ENCODE assay signal across 8 cellular contexts in the genomic region with DNA sequence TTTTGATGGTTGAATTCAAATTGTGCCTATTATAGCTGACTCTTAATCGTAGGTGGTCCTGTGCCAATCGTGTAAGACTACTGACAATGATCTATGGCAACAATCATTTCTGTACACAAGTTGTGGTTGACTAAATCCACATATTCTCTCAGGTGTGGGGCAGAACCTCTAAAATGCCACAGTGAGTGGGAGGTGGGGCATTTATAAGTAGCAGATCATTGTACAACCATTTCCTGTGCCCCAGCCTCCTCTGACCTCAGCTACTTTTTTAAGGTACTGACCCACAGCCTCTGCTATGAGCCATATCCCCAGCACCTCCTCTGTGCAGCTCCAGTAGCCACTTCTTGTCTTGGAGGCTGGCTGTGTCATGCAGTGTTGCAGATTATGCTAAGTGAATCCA. TPM values are rescaled to one million over a fixed set of nuclear protein-coding genes. Genes with fewer than 3 reads are reported as not detected.
DNase-seq lines count a peak whose midpoint lies in the region; ATAC-seq and TF ChIP-seq lines count a peak whose summit lies in the region.

No MANE protein-coding gene starts in this region.

- peak; percentile 34 to 93 (median 77) for ATAC-seq in heart right ventricle
- peak; percentile 48 for ATAC-seq in HG03159 (IDR thresholded peaks at IDR 0.05; ENCODE audit: unreplicated experiment)
- ATAC-seq in psoas muscle = peak; percentile 88 to 93 (median 92)
- ATAC-seq in GM21390 (IDR thresholded peaks at IDR 0.05; ENCODE audit: unreplicated experiment) = no peak

- no peak for TF ChIP-seq CTCF in heart right ventricle (IDR thresholded peaks at IDR 0.05)
- TF ChIP-seq CTCF in left ventricle myocardium inferior (IDR thresholded peaks at IDR 0.05; ENCODE audit: borderline replicate concordance) = no peak
- no peak for TF ChIP-seq CTCF in psoas muscle (IDR thresholded peaks at IDR 0.05)

- H3K4me1 ChIP-seq in heart right ventricle (peaks cover 2 to 46% (median 22%) of the 10 kb centered on the region in 9 donors), left ventricle myocardium inferior (peaks cover 38% of the 10 kb centered on the region), psoas muscle (peaks cover 43% of the 10 kb centered on the region)

- H3K4me3 ChIP-seq in heart right ventricle (no peak overlapping the region), left ventricle myocardium inferior (no peak overlapping the region), psoas muscle (no peak overlapping the region)

- WGBS in heart right ventricle, 2 donors = 64 to 84% methylated on average over 2 of the region's 2 CpGs
- 49 to 65% (median 49%) methylated on average over 2 of the region's 2 CpGs for WGBS in psoas muscle, 3 donors

- H3K36me3 ChIP-seq in heart right ventricle = no peaks in the 10 kb centered on the region
- H3K36me3 ChIP-seq in left ventricle myocardium inferior = no peaks in the 10 kb centered on the region
- no peaks in the 10 kb centered on the region for H3K36me3 ChIP-seq in psoas muscle (ENCODE audit: insufficient read depth in 1 of 2, low read depth in 1 of 2)

- intact Hi-C loops in heart right ventricle (cut with DNase I) (loop anchor here in 1 of 10 donors (5.0 kb wide), 1 partner anchor 46 kb away; a partner anchor contains a TSS), left ventricle myocardium inferior (cut with micrococcal nuclease) (no loop called here), psoas muscle (cut with DNase I) (loop anchor here in 1 of 2 donors (2.0 kb wide), 1 partner anchor 49 kb away; a partner anchor contains a TSS)

- H3K27ac ChIP-seq in heart right ventricle (peak overlapping the region in 5 of 10 donors; percentile 20 to 57 (median 44)), left ventricle myocardium inferior (replicated peaks) (no peak overlapping the region), psoas muscle (peak overlapping the region; percentile 73)

- H3K9me3 ChIP-seq in heart right ventricle (no peaks in the 10 kb centered on the region), left ventricle myocardium inferior (replicated peaks) (no peaks in the 10 kb centered on the region), psoas muscle (no peaks in the 10 kb centered on the region)

- DNase-seq in heart right ventricle (peak in 1 of 2 donors; percentile 52), left ventricle myocardium inferior (no peak), psoas muscle (no peak), DMS153 (lab: John Stamatoyannopoulos, UW) (no peak), GOT3 (lab: John Stamatoyannopoulos, UW) (no peak)
- peak; percentile 44 to 55 for DNase-seq in activated T-cell treated with anti-CD3 and anti-CD28 coated beads, Interleukin-2, amount 50 U/mL, for 48 hours

- no peaks in the 10 kb centered on the region for H3K27me3 ChIP-seq in heart right ventricle
- no peaks in the 10 kb centered on the region for H3K27me3 ChIP-seq in left ventricle myocardium inferior (ENCODE audit: low read depth)
- H3K27me3 ChIP-seq in psoas muscle (ENCODE audit: insufficient read depth in 3 of 3, low read length in 2 of 3) = no peaks in the 10 kb centered on the region

RNA-seq across cellular contexts. Expression of a gene that starts 48.6 kb away (rescaled TPM):
- total RNA-seq in heart right ventricle (10 to 100 TPM; 11.8 to 20.6 (median 16.4) TPM), left ventricle myocardium inferior (17.2 TPM), psoas muscle (10 to 100 TPM; 21.9 to 47.6 (median 38.0) TPM)
- polyA plus RNA-seq in heart right ventricle (1 to 10 TPM; 3.1 to 6.7 TPM), psoas muscle (10 to 100 TPM in 1 of 3 donors, 1 to 10 TPM in 2; 4.3 to 19.4 (median 8.3) TPM)

Comparison
In these comparisons a context has a peak if more than half of its experiments do, and no peak if none do; other contexts are left out.
1. DNase-seq: peak in activated T-cell treated with anti-CD3 and anti-CD28 coated beads, Interleukin-2, amount 50 U/mL, for 48 hours (2 of 2); none in left ventricle myocardium inferior (single experiment), psoas muscle (0 of 2), DMS153 (single experiment) and GOT3 (single experiment).